Comparison of ENCODE assay signal across 11 cellular contexts in genomic region chr5:168086104-168086610, GRCh38.
DNase-seq lines count a peak whose midpoint lies in the region; ATAC-seq, FAIRE-seq and TF ChIP-seq lines count a peak whose summit lies in the region.
"Had no signal": no experiment of that assay in that cellular context is flagged by ENCODE, and none has a peak within 500 bp of the region (broad histone marks: within the 10 kb centered on the region; RNA-seq: fewer than 3 reads in every experiment).

No MANE protein-coding gene starts in this region.

- H3K36me3 Mint-ChIP-seq in osteocyte (ENCODE audit: unreplicated experiment), result no peaks in the 10 kb centered on the region
- H3K36me3 Mint-ChIP-seq: natural killer cell treated with Interleukin-12 subunit alpha and Interleukin-12 subunit beta and Interleukin-15 and Interleukin-18, amount 100 ng/mL, for 72 hours had no signal

- peaks cover 5% of the 10 kb centered on the region for H3K9me3 Mint-ChIP-seq in osteocyte (ENCODE audit: unreplicated experiment)

- peak overlapping the region; percentile 63 for H3K27ac Mint-ChIP-seq in osteocyte (ENCODE audit: unreplicated experiment)
- H3K27ac Mint-ChIP-seq: natural killer cell treated with Interleukin-12 subunit alpha and Interleukin-12 subunit beta and Interleukin-15 and Interleukin-18, amount 100 ng/mL, for 72 hours had no signal

- DNase-seq in LoVo (ENCODE audit: low spot score) (peak; percentile 91), cerebellar cortex (ENCODE audit: low spot score) (peak; percentile 49), osteocyte (ENCODE audit: extremely low spot score, unreplicated experiment) (no peak), NCI-H345 (lab: John Stamatoyannopoulos, UW) (no peak)
- no peak for DNase-seq in stimulated activated CD4-positive, alpha-beta T cell treated with anti-CD3 and anti-CD28 coated beads, Interleukin-2, amount 100 ng/mL, for 24 hours
- DNase-seq: activated T-cell treated with anti-CD3 and anti-CD28 coated beads, Interleukin-2, amount 50 U/mL, for 4 hours had no signal

- no peak overlapping the region for H3K4me3 Mint-ChIP-seq in osteocyte (ENCODE audit: unreplicated experiment)
- H3K4me3 Mint-ChIP-seq: activated T-cell treated with anti-CD3 and anti-CD28 coated beads, Interleukin-2, amount 50 U/mL, for 4 hours; natural killer cell treated with Interleukin-12 subunit alpha and Interleukin-12 subunit beta and Interleukin-15 and Interleukin-18, amount 100 ng/mL, for 72 hours had no signal

- peaks cover 19% of the 10 kb centered on the region for H3K4me1 Mint-ChIP-seq in osteocyte (ENCODE audit: unreplicated experiment)

- H3K27me3 Mint-ChIP-seq in osteocyte (ENCODE audit: unreplicated experiment), result no peaks in the 10 kb centered on the region

- peak; percentile 12 for TF ChIP-seq CTCF in osteocyte (IDR thresholded peaks at IDR 0.05)

- FAIRE-seq in G401.6 (lab: Jason Lieb, UNC), result peak; percentile 99
- FAIRE-seq: endothelial cell of umbilical vein had no signal

- ATAC-seq in GM21786 (IDR thresholded peaks at IDR 0.05; ENCODE audit: unreplicated experiment) (no peak), HG02623 (IDR thresholded peaks at IDR 0.05; ENCODE audit: unreplicated experiment) (no peak)
- ATAC-seq: activated T-cell treated with anti-CD3 and anti-CD28 coated beads, Interleukin-2, amount 50 U/mL, for 4 hours had no signal

Comparison
In these comparisons a context has a peak if more than half of its experiments do, and no peak if none do; other contexts are left out.
1. DNase-seq: peak in LoVo (single experiment) and cerebellar cortex (single experiment); none in osteocyte (single experiment), NCI-H345 (single experiment) and stimulated activated CD4-positive, alpha-beta T cell treated with anti-CD3 and anti-CD28 coated beads, Interleukin-2, amount 100 ng/mL, for 24 hours (0 of 2).